8 cellular contexts compared by ENCODE assay signal in the genomic region with DNA sequence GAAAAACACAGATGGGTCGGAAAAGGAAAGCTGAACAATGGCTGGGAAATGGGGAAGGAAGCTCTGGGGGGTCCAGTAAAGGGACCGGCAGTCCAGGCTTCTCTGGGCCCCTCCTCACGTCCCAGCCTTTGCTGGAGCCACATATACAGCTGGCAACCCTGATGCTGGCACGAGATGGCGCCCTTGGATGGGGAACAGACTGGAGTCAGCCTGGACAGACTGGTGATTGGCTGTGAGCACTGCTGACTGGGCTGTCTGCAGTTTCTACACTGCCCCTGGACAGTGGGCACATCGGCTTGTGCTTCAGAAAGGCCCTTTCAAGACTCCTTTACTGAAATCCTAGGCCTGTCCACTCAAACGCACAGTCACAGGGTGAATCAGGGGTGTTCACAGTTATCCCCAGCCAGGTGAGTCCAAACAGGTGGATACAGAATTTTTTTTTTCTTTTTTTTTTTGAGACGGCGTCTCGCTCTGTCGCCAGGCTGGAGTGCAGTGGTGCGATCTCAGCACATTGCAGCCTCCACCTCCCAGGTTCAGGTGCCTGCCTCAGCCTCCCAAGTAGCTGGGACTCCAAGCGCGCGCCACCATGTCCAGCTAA. TPM values are rescaled to one million over a fixed set of nuclear protein-coding genes. Genes with fewer than 3 reads are reported as not detected.
A peak's percentile ranks its signal among the peaks of the same experiment; 100 is the strongest.
DNase-seq lines count a peak whose midpoint lies in the region; ATAC-seq and TF ChIP-seq lines count a peak whose summit lies in the region.

No MANE protein-coding gene starts in this region.

- no peaks in the 10 kb centered on the region for H3K27me3 ChIP-seq in endodermal cell (ENCODE audit: control insufficient read depth, insufficient read depth, low read length, poor library complexity, severe bottlenecking)

- H3K27ac ChIP-seq in C4-2B: no peak overlapping the region
- H3K27ac ChIP-seq in endodermal cell (ENCODE audit: low read depth, low read length): no peak overlapping the region

- H3K36me3 ChIP-seq in endodermal cell (ENCODE audit: control insufficient read depth, insufficient read depth, low read length): no peaks in the 10 kb centered on the region

- H3K4me1 Mint-ChIP-seq in HFFc6 (ENCODE audit: low read depth): peaks cover 27% of the 10 kb centered on the region
- H3K4me1 Mint-ChIP-seq in activated CD4-positive, alpha-beta memory T cell treated with anti-CD3 and anti-CD28 coated beads for 36 hours (ENCODE audit: low read depth): no peaks in the 10 kb centered on the region
- H3K4me1 Mint-ChIP-seq in endodermal cell: peaks cover 4% of the 10 kb centered on the region
- peaks cover 12% of the 10 kb centered on the region for H3K4me1 Mint-ChIP-seq in mesothelial cell of epicardium

- H3K36me3 Mint-ChIP-seq in HFFc6 (ENCODE audit: low read depth) (no peaks in the 10 kb centered on the region), endodermal cell (ENCODE audit: low read depth) (no peaks in the 10 kb centered on the region), mesothelial cell of epicardium (no peaks in the 10 kb centered on the region)
- H3K36me3 Mint-ChIP-seq in activated CD4-positive, alpha-beta memory T cell treated with anti-CD3 and anti-CD28 coated beads for 36 hours: no peaks in the 10 kb centered on the region

- peaks cover 2% of the 10 kb centered on the region for H3K4me1 ChIP-seq in endodermal cell (ENCODE audit: control insufficient read depth, insufficient read depth, low read length)

- H3K27ac Mint-ChIP-seq in HFFc6 (no peak overlapping the region), endodermal cell (peak overlapping the region; percentile 76), mesothelial cell of epicardium (no peak overlapping the region)
- no peak overlapping the region for H3K27ac Mint-ChIP-seq in activated CD4-positive, alpha-beta memory T cell treated with anti-CD3 and anti-CD28 coated beads for 36 hours

- no peak overlapping the region for H3K4me3 ChIP-seq in endodermal cell (ENCODE audit: low read length)

- TF ChIP-seq CTCF in C4-2B (conservative IDR thresholded peaks at IDR 0.05) (peak; percentile 76), HFFc6 (IDR thresholded peaks at IDR 0.05) (peak; percentile 80), endodermal cell (conservative IDR thresholded peaks at IDR 0.05) (peak; percentile 94), mesothelial cell of epicardium (IDR thresholded peaks at IDR 0.05; ENCODE audit: unreplicated experiment) (peak; percentile 21)

- no peak overlapping the region for H3K9ac ChIP-seq in endodermal cell (ENCODE audit: extremely low read depth, low read length, poor library complexity, severe bottlenecking)

- POLR2A ChIA-PET in activated CD4-positive, alpha-beta memory T cell treated with anti-CD3 and anti-CD28 coated beads for 36 hours (lab: Charles Lee): interaction anchor here (0.7 kb wide), 1 partner anchor 223 kb away, joined by 3 read pairs; a partner anchor contains a TSS

- H3K9me3 Mint-ChIP-seq in HFFc6: no peaks in the 10 kb centered on the region
- H3K9me3 Mint-ChIP-seq in activated CD4-positive, alpha-beta memory T cell treated with anti-CD3 and anti-CD28 coated beads for 36 hours: no peaks in the 10 kb centered on the region
- no peaks in the 10 kb centered on the region for H3K9me3 Mint-ChIP-seq in endodermal cell
- H3K9me3 Mint-ChIP-seq in mesothelial cell of epicardium: no peaks in the 10 kb centered on the region

- 59 to 62% methylated on average over 4 to 15 of the region's 15 CpGs for WGBS in endodermal cell (ENCODE audit: insufficient coverage in 1 of 2, insufficient read length in 1 of 2), 2 experiments

- peaks cover 10% of the 10 kb centered on the region for H3K27me3 Mint-ChIP-seq in HFFc6 (ENCODE audit: insufficient read depth)
- H3K27me3 Mint-ChIP-seq in activated CD4-positive, alpha-beta memory T cell treated with anti-CD3 and anti-CD28 coated beads for 36 hours: peaks cover 37% of the 10 kb centered on the region
- H3K27me3 Mint-ChIP-seq in endodermal cell (ENCODE audit: insufficient read depth): peaks cover 4% of the 10 kb centered on the region
- H3K27me3 Mint-ChIP-seq in mesothelial cell of epicardium (ENCODE audit: low read depth): peaks cover 9% of the 10 kb centered on the region

- ATAC-seq in GM21515 (IDR thresholded peaks at IDR 0.05; ENCODE audit: unreplicated experiment): no peak

- CTCF ChIA-PET in activated CD4-positive, alpha-beta memory T cell treated with anti-CD3 and anti-CD28 coated beads for 36 hours (lab: Charles Lee): interaction anchor here (3.0 kb wide), 1 partner anchor 221 kb away, joined by 26 read pairs; a partner anchor contains a TSS

- H3K9me3 ChIP-seq in endodermal cell (ENCODE audit: control insufficient read depth, low read length): no peaks in the 10 kb centered on the region

- intact Hi-C loops in activated CD4-positive, alpha-beta memory T cell treated with anti-CD3 and anti-CD28 coated beads for 36 hours (cut with micrococcal nuclease): loop anchor here (1.0 kb wide), 1 partner anchor 222 kb away; no protein-coding TSS in a partner anchor

- peak; percentile 70 for DNase-seq in HFFc6
- peak; percentile 80 for DNase-seq in NCI-H69 (lab: John Stamatoyannopoulos, UW)
- DNase-seq in activated CD4-positive, alpha-beta memory T cell treated with anti-CD3 and anti-CD28 coated beads for 36 hours: peak; percentile 74
- DNase-seq in endodermal cell: peak; percentile 97
- DNase-seq in mesothelial cell of epicardium (ENCODE audit: low spot score in 2 of 2, unreplicated experiment in 2 of 2): peak; percentile 62 to 86
- DNase-seq in stimulated activated CD8-positive, alpha-beta memory T cell treated with anti-CD3 and anti-CD28 coated beads, Interleukin-4, amount 100 ng/mL, for 48 hours: peak; percentile 76

- no peak overlapping the region for H3K4me3 Mint-ChIP-seq in HFFc6
- no peak overlapping the region for H3K4me3 Mint-ChIP-seq in activated CD4-positive, alpha-beta memory T cell treated with anti-CD3 and anti-CD28 coated beads for 36 hours
- no peak overlapping the region for H3K4me3 Mint-ChIP-seq in endodermal cell
- no peak overlapping the region for H3K4me3 Mint-ChIP-seq in mesothelial cell of epicardium

RNA-seq across cellular contexts. Expression of a gene that starts 31.1 kb away (rescaled TPM):
- 10 to 100 TPM in 4 of 6 experiments, 1 to 10 TPM in 2; 8.8 to 12.2 (median 10.7) TPM for total RNA-seq in HFFc6 (2021; fragmentation: NEBNext Ultra II Directional; extraction: Animal tissue kit (Norgen Biotek cat#: 25700))
- 10 to 100 TPM; 11.8 to 12.9 TPM for total RNA-seq in activated CD4-positive, alpha-beta memory T cell treated with anti-CD3 and anti-CD28 coated beads for 36 hours
- 10 to 100 TPM; 18.5 to 29.7 TPM for total RNA-seq in endodermal cell
- 13.3 TPM for polyA plus RNA-seq in endodermal cell (2013, experiment 1 of 2)
- 12.6 TPM for polyA plus RNA-seq in endodermal cell (2013, experiment 2 of 2)
- 24.3 to 26.8 TPM (median 24.8 TPM) in 3 replicates for total RNA-seq in mesothelial cell of epicardium

Comparison
In these comparisons a context has a peak if more than half of its experiments do, and no peak if none do; other contexts are left out.
1. CTCF ChIP-seq: peak in every context shown above with its lines; median percentile 94 in endodermal cell; 80 in HFFc6; 76 in C4-2B; 21 in mesothelial cell of epicardium.